ENCODE assay signal across 1 cellular context in the genomic region with DNA sequence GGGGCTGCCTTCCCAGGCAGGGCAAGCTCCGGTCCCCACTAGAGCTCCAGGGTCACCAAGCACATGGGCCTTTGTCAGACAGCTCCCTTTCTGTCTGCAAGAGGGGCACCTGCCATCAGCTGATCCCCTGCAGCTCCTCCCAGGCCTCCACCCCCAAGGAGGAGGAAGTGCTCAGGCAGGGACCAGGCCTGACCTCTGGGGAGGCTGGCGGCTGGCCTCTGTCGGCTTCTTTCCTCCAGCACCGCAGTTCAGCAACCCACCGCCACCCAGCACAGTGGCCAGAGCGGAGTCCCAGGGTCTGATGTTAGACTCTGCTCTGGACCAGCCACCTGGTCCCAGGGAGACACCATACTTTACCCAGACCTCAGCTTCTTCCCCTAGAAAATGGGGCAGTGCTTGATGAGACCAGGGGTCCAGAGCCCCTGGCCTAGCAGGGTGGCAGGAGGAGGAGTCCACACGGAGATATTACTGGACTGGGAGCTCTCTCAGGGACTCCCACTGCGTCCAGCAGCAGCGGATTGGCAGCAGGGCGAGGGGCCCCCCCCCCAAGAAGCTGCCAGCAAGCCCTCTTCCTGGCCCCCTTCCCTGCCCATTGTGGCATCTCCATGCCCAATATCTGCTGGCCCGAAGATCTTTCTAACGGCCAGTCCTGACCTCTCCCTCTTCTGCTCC.
A peak's percentile ranks its signal among the peaks of the same experiment; 100 is the strongest.
TF ChIP-seq lines count a peak whose summit lies in the region.

No MANE protein-coding gene starts in this region.

TF ChIP-seq in GM12878, 131 proteins besides CTCF, POLR2A, EP300 and RAD21:
- TF ChIP-seq, protein P1, sequence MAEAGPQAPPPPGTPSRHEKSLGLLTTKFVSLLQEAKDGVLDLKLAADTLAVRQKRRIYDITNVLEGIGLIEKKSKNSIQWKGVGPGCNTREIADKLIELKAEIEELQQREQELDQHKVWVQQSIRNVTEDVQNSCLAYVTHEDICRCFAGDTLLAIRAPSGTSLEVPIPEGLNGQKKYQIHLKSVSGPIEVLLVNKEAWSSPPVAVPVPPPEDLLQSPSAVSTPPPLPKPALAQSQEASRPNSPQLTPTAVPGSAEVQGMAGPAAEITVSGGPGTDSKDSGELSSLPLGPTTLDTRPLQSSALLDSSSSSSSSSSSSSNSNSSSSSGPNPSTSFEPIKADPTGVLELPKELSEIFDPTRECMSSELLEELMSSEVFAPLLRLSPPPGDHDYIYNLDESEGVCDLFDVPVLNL (IDR thresholded peaks at IDR 0.05; ENCODE audit: low read depth, low read length): no peak
- TF ChIP-seq RAD51 (IDR thresholded peaks at IDR 0.05): peak; percentile 22; the same call in 1 of the 2 replicates
- TF ChIP-seq PAX8 (IDR thresholded peaks at IDR 0.05): no peak
- 0 out of 2 replicates have a peak, but pooled peaks have one; percentile 50 for TF ChIP-seq SMARCA5 (IDR thresholded peaks at IDR 0.05)
- TF ChIP-seq, protein P2, sequence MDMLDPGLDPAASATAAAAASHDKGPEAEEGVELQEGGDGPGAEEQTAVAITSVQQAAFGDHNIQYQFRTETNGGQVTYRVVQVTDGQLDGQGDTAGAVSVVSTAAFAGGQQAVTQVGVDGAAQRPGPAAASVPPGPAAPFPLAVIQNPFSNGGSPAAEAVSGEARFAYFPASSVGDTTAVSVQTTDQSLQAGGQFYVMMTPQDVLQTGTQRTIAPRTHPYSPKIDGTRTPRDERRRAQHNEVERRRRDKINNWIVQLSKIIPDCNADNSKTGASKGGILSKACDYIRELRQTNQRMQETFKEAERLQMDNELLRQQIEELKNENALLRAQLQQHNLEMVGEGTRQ (IDR thresholded peaks at IDR 0.05; ENCODE audit: borderline replicate concordance, low read depth, low read length): peak; percentile 20
- TF ChIP-seq SPI1 (IDR thresholded peaks at IDR 0.05; ENCODE audit: borderline replicate concordance, insufficient read depth, low read depth, low read length): peak; percentile 84
- no peak for TF ChIP-seq KDM1A (IDR thresholded peaks at IDR 0.05; ENCODE audit: borderline replicate concordance)
- TF ChIP-seq YY1 (IDR thresholded peaks at IDR 0.05; ENCODE audit: low read depth, low read length): no peak
- peak; percentile 41 for TF ChIP-seq USF1 (IDR thresholded peaks at IDR 0.05; ENCODE audit: borderline replicate concordance, extremely low read length, insufficient read depth, low read depth, low read length)
- no peak for TF ChIP-seq ZNF274 (IDR thresholded peaks at IDR 0.05; ENCODE audit: insufficient read depth, insufficient read length)
- 0 out of 3 replicates have a peak, but pooled peaks have one; percentile 17 for TF ChIP-seq POU2F2 (IDR thresholded peaks at IDR 0.05; ENCODE audit: borderline replicate concordance, low read depth, low read length)
- no peak for TF ChIP-seq RELA (IDR thresholded peaks at IDR 0.05; ENCODE audit: borderline replicate concordance, partially characterized antibody)
- no peak for TF ChIP-seq ATF7 (IDR thresholded peaks at IDR 0.05; ENCODE audit: low read depth)
- peak; percentile 75 for TF ChIP-seq NR2F1 (conservative IDR thresholded peaks at IDR 0.05)
- no peak for TF ChIP-seq ZNF384 (IDR thresholded peaks at IDR 0.05; ENCODE audit: borderline replicate concordance, low read depth, low read length)
- no peak for TF ChIP-seq BACH1 (IDR thresholded peaks at IDR 0.05; ENCODE audit: borderline replicate concordance)
- TF ChIP-seq MLLT1 (IDR thresholded peaks at IDR 0.05): 0 out of 2 replicates have a peak, but pooled peaks have one; percentile 10
- peak; percentile 56; the same call in 1 of the 2 replicates for TF ChIP-seq HDGF (IDR thresholded peaks at IDR 0.05)
- TF ChIP-seq PKNOX1 (IDR thresholded peaks at IDR 0.05): peak; percentile 2; the same call in 1 of the 2 replicates
- no peak for TF ChIP-seq IKZF1 (conservative IDR thresholded peaks at IDR 0.05)
- TF ChIP-seq GATAD2B (conservative IDR thresholded peaks at IDR 0.05; ENCODE audit: low read depth): peak; percentile 19; the same call in 1 of the 2 replicates
- TF ChIP-seq ZBTB33 (IDR thresholded peaks at IDR 0.05): no peak
